Comparison of ENCODE assay signal across 17 cellular contexts in the genomic region with DNA sequence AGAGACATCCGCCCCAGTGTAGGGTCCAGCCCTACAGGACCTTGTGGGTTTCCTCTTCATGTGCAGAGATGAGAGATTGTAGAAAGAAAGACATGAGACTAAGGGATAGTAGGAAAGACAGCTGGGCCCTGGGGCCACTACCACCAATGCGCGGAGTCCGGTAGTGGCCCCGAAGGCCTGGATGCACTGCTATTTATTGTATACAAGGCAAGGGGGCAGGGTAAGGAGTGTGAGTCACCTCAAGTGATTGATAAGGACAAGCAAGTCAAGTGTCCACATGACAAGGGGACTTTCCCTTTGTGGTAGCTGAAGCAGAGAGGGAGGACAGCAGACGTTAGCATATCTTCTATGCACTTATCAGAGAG. TPM values are rescaled to one million over a fixed set of nuclear protein-coding genes. Genes with fewer than 3 reads are reported as not detected.
DNase-seq lines count a peak whose midpoint lies in the region; ATAC-seq and TF ChIP-seq lines count a peak whose summit lies in the region.
"Had no signal": no experiment of that assay in that cellular context is flagged by ENCODE, and none has a peak within 500 bp of the region (broad histone marks: within the 10 kb centered on the region; RNA-seq: fewer than 3 reads in every experiment).

No MANE protein-coding gene starts in this region.

- H3K9me3 Mint-ChIP-seq in memory B cell, result no peaks in the 10 kb centered on the region
- H3K9me3 Mint-ChIP-seq: stimulated activated memory B cell treated with anti-CD40 and anti-IgM and Interleukin-4, amounts not matched to agents 10 μg/mL and 1 μg/mL and 100 μg/mL, for 72 hours had no signal

- DNase-seq in A172 (ENCODE audit: low spot score) (peak; percentile 59), GM13977 (ENCODE audit: low spot score) (peak; percentile 50), memory B cell (ENCODE audit: low spot score in 2 of 2) (no peak), thyroid gland (no peak), islet precursor cell (no peak), SJCRH30 (no peak), NCI-H748 treated with DMSO at 0.1 percent for 48 hours (lab: John Stamatoyannopoulos, UW) (no peak)
- peak; percentile 31 for DNase-seq in activated CD4-positive, CD25-positive, alpha-beta regulatory T cell treated with anti-CD3 and anti-CD28 coated beads, Interleukin-2, amount 50 U/mL, for 72 hours
- DNase-seq: activated CD4-positive, alpha-beta T cell treated with anti-CD3 and anti-CD28 coated beads, Interleukin-2, amount 50 U/mL, for 4 hours; NCI-H226; SIG-M5; T-helper 9 cell; uterus had no signal

- H3K27ac Mint-ChIP-seq in memory B cell, result no peak overlapping the region
- H3K27ac Mint-ChIP-seq: stimulated activated memory B cell treated with anti-CD40 and anti-IgM and Interleukin-4, amounts not matched to agents 10 μg/mL and 1 μg/mL and 100 μg/mL, for 72 hours had no signal

- ATAC-seq in memory B cell (ENCODE audit: low read depth), result peak; percentile 55
- ATAC-seq: stimulated activated memory B cell treated with anti-CD40 and anti-IgM and Interleukin-4, amounts not matched to agents 10 μg/mL and 1 μg/mL and 100 μg/mL, for 72 hours had no signal

- H3K4me1 Mint-ChIP-seq in memory B cell, result peaks cover 13% of the 10 kb centered on the region

- H3K36me3 ChIP-seq in thyroid gland (no peaks in the 10 kb centered on the region), SJCRH30 (no peaks in the 10 kb centered on the region)
- H3K36me3 ChIP-seq: pancreas, uterus had no signal

- H3K9me3 ChIP-seq in thyroid gland (no peaks in the 10 kb centered on the region), SJCRH30 (replicated peaks) (no peaks in the 10 kb centered on the region; the same call in 1 of the 2 replicates)
- H3K9me3 ChIP-seq: pancreas, uterus had no signal

- H3K27me3 ChIP-seq in thyroid gland (no peaks in the 10 kb centered on the region), SJCRH30 (peaks cover 14% of the 10 kb centered on the region)
- H3K27me3 ChIP-seq: pancreas, uterus had no signal

- H3K4me3 Mint-ChIP-seq in memory B cell, result no peak overlapping the region
- H3K4me3 Mint-ChIP-seq: stimulated activated memory B cell treated with anti-CD40 and anti-IgM and Interleukin-4, amounts not matched to agents 10 μg/mL and 1 μg/mL and 100 μg/mL, for 72 hours had no signal

- H3K27ac ChIP-seq in thyroid gland (no peak overlapping the region), SJCRH30 (no peak overlapping the region)
- H3K27ac ChIP-seq: pancreas, uterus had no signal

- no peak for TF ChIP-seq CTCF in GM13977 (IDR thresholded peaks at IDR 0.05; ENCODE audit: extremely low read depth, insufficient read depth, missing control alignments)
- no peak for TF ChIP-seq CTCF in thyroid gland (IDR thresholded peaks at IDR 0.05)

- no peak for TF ChIP-seq POLR2A in thyroid gland (IDR thresholded peaks at IDR 0.05)

- no peaks in the 10 kb centered on the region for H3K36me3 Mint-ChIP-seq in memory B cell
- H3K36me3 Mint-ChIP-seq: stimulated activated memory B cell treated with anti-CD40 and anti-IgM and Interleukin-4, amounts not matched to agents 10 μg/mL and 1 μg/mL and 100 μg/mL, for 72 hours had no signal

- 79 to 83% methylated on average over 6 of the region's 6 CpGs for WGBS in thyroid gland, 2 donors

- in situ Hi-C loops in GM13977 (cut with MboI; ENCODE audit: low pct_unique_long_range_greater_than_20kb, low sequenced_read_pairs, unreplicated experiment), result no loop called here

- intact Hi-C loops in thyroid gland (cut with DNase I), result loop anchor here (5.0 kb wide), 2 partner anchors 247 to 282 kb away; partner anchors contain the start of gene FUT7

- no peaks in the 10 kb centered on the region for H3K27me3 Mint-ChIP-seq in memory B cell

- H3K4me1 ChIP-seq in thyroid gland, result peaks cover 0 to 14% of the 10 kb centered on the region in 2 donors
- peaks cover 22% of the 10 kb centered on the region for H3K4me1 ChIP-seq in SJCRH30
- H3K4me1 ChIP-seq: uterus had no signal

- H3K4me3 ChIP-seq in thyroid gland (replicated peaks in 1 of 3) (no peak overlapping the region), SJCRH30 (no peak overlapping the region)
- H3K4me3 ChIP-seq: pancreas, skin epidermis, uterus had no signal

RNA-seq across cellular contexts. Expression of gene TMEM141, which starts 6.2 kb away (rescaled TPM):
- 74.4 and 101 TPM in 2 replicates for total RNA-seq in A172 (2014; rRNA removed; shearing (Covaris generic))
- total RNA-seq in thyroid gland, result 100 to 1,000 TPM in 3 of 4 donors, 10 to 100 TPM in 1; 81.6 to 189 (median 141) TPM
- 17.3 and 26.2 TPM in 2 replicates for total RNA-seq in SJCRH30 (2014; rRNA removed; shearing (Covaris generic))

RNA-seq across cellular contexts. Expression of gene CCDC183, which starts 11.2 kb away (rescaled TPM):
- 0.45 and 0.55 TPM in 2 replicates for total RNA-seq in A172 (2014; rRNA removed; shearing (Covaris generic))
- total RNA-seq in thyroid gland, result 1 to 10 TPM; 1.3 to 4.6 (median 2.8) TPM
- 0.14 TPM in 1 of 2 replicates, not detected in the other for total RNA-seq in SJCRH30 (2014; rRNA removed; shearing (Covaris generic))

RNA-seq across cellular contexts. Expression of gene LCN15, which starts 20.7 kb away (rescaled TPM):
- not detected in 2 replicates for total RNA-seq in A172 (2014; rRNA removed; shearing (Covaris generic))
- not detected for total RNA-seq in thyroid gland
- not detected in 2 replicates for total RNA-seq in SJCRH30 (2014; rRNA removed; shearing (Covaris generic))
- total RNA-seq: epithelial cell of proximal tubule, pancreas, uterus had no signal

RNA-seq across cellular contexts. Expression of gene RABL6, which starts 22.8 kb away (rescaled TPM):
- 138 and 144 TPM in 2 replicates for total RNA-seq in A172 (2014; rRNA removed; shearing (Covaris generic))
- 10 to 100 TPM; 59.8 to 84.0 (median 62.2) TPM for total RNA-seq in thyroid gland
- 102 and 108 TPM in 2 replicates for total RNA-seq in SJCRH30 (2014; rRNA removed; shearing (Covaris generic))

RNA-seq across cellular contexts. Expression of gene LCN8, which starts 26.9 kb away (rescaled TPM):
- not detected in 2 replicates for total RNA-seq in A172 (2014; rRNA removed; shearing (Covaris generic))
- total RNA-seq in thyroid gland, result 1 to 10 TPM in 1 of 4 donors, under 1 TPM in 1, not detected in 2; 0.93 to 1.0 TPM
- not detected in 2 replicates for total RNA-seq in SJCRH30 (2014; rRNA removed; shearing (Covaris generic))
- total RNA-seq: epithelial cell of proximal tubule, pancreas had no signal

Comparison
In these comparisons a context has a peak if more than half of its experiments do, and no peak if none do; other contexts are left out.
1. DNase-seq: peak in A172 (single experiment), GM13977 (single experiment) and activated CD4-positive, CD25-positive, alpha-beta regulatory T cell treated with anti-CD3 and anti-CD28 coated beads, Interleukin-2, amount 50 U/mL, for 72 hours (single experiment); none in memory B cell (0 of 2), thyroid gland (0 of 2), islet precursor cell (single experiment), SJCRH30 (0 of 2) and NCI-H748 treated with DMSO at 0.1 percent for 48 hours (single experiment).